Comparison of ENCODE assay signal across 27 cellular contexts in the genomic region with DNA sequence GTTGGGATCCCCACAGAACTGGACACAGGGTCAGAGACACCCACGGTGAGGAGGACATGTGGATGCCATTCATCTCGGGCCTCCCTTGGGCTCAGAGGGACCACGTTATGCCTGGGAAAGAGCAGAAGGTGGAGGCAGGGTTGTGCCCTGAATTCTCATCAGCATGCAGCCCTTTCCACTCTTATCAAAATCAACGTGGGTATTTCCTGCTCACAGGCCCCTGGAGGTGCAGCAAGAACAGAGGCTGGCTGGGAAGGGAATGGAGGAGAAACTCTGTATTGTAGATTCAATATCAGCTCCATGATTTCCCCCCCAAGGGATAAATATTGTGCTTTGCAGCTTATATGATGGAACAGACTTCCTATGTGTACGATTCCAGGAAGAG.
DNase-seq lines count a peak whose midpoint lies in the region; ATAC-seq, FAIRE-seq and TF ChIP-seq lines count a peak whose summit lies in the region.
"Had no signal": no experiment of that assay in that cellular context is flagged by ENCODE, and none has a peak within 500 bp of the region (broad histone marks: within the 10 kb centered on the region; RNA-seq: fewer than 3 reads in every experiment).

No MANE protein-coding gene starts in this region.

- peak overlapping the region; percentile 37 for H3K4me2 ChIP-seq in hepatocyte
- H3K4me2 ChIP-seq: BLaER1 had no signal

- peaks cover 28% of the 10 kb centered on the region for H3K4me1 Mint-ChIP-seq in activated naive CD8-positive, alpha-beta T cell treated with anti-CD3 and anti-CD28 coated beads, Interleukin-2, amount 50 U/mL, for 24 hours
- peaks cover 4% of the 10 kb centered on the region for H3K4me1 Mint-ChIP-seq in activated naive CD8-positive, alpha-beta T cell treated with anti-CD3 and anti-CD28 coated beads for 36 hours
- H3K4me1 Mint-ChIP-seq in activated T-cell treated with anti-CD3 and anti-CD28 coated beads, Interleukin-2, amount 50 U/mL, for 4 hours (ENCODE audit: low read depth), result peaks cover 2% of the 10 kb centered on the region

- TF ChIP-seq CTCF in hepatocyte (IDR thresholded peaks at IDR 0.05; ENCODE audit: poor library complexity) (no peak), pancreas (IDR thresholded peaks at IDR 0.05) (no peak), upper lobe of right lung (IDR thresholded peaks at IDR 0.05) (no peak)

- peaks cover 87% of the 10 kb centered on the region for H3K79me2 ChIP-seq in hepatocyte

- H3K4me1 ChIP-seq in hepatocyte (ENCODE audit: insufficient read depth) (peaks cover 24% of the 10 kb centered on the region), pancreas (peaks cover 0 to 20% (median 10%) of the 10 kb centered on the region in 3 donors), upper lobe of right lung (peaks cover 26% of the 10 kb centered on the region)
- H3K4me1 ChIP-seq: SJCRH30 had no signal

- H3K9me3 Mint-ChIP-seq in activated naive CD8-positive, alpha-beta T cell treated with anti-CD3 and anti-CD28 coated beads, Interleukin-2, amount 50 U/mL, for 24 hours, result no peaks in the 10 kb centered on the region
- H3K9me3 Mint-ChIP-seq in activated naive CD8-positive, alpha-beta T cell treated with anti-CD3 and anti-CD28 coated beads for 36 hours, result no peaks in the 10 kb centered on the region
- H3K9me3 Mint-ChIP-seq in activated T-cell treated with anti-CD3 and anti-CD28 coated beads, Interleukin-2, amount 50 U/mL, for 4 hours, result no peaks in the 10 kb centered on the region
- H3K9me3 Mint-ChIP-seq: activated CD4-positive, alpha-beta memory T cell treated with anti-CD3 and anti-CD28 coated beads for 36 hours had no signal

- H3K36me3 Mint-ChIP-seq in activated naive CD8-positive, alpha-beta T cell treated with anti-CD3 and anti-CD28 coated beads, Interleukin-2, amount 50 U/mL, for 24 hours (ENCODE audit: low read depth), result peaks cover 2% of the 10 kb centered on the region
- H3K36me3 Mint-ChIP-seq in activated naive CD8-positive, alpha-beta T cell treated with anti-CD3 and anti-CD28 coated beads for 36 hours, result no peaks in the 10 kb centered on the region
- no peaks in the 10 kb centered on the region for H3K36me3 Mint-ChIP-seq in activated T-cell treated with anti-CD3 and anti-CD28 coated beads, Interleukin-2, amount 50 U/mL, for 4 hours (ENCODE audit: insufficient read depth)
- H3K36me3 Mint-ChIP-seq: activated CD4-positive, alpha-beta memory T cell treated with anti-CD3 and anti-CD28 coated beads for 36 hours had no signal

- intact Hi-C loops in pancreas (cut with DNase I), result no loop called here
- intact Hi-C loops in upper lobe of right lung (cut with DNase I), result no loop called here

- no peaks in the 10 kb centered on the region for H3K27me3 ChIP-seq in hepatocyte
- no peaks in the 10 kb centered on the region for H3K27me3 ChIP-seq in pancreas
- H3K27me3 ChIP-seq in upper lobe of right lung, result no peaks in the 10 kb centered on the region
- H3K27me3 ChIP-seq: ascending aorta, BLaER1, SJCRH30, thyroid gland had no signal

- H3K9me3 ChIP-seq in hepatocyte (ENCODE audit: low read depth) (no peaks in the 10 kb centered on the region), pancreas (no peaks in the 10 kb centered on the region), upper lobe of right lung (no peaks in the 10 kb centered on the region)
- H3K9me3 ChIP-seq: ascending aorta, BLaER1, heart right ventricle, lower lobe of right lung, psoas muscle, SJCRH30, thyroid gland had no signal

- 46% methylated on average over 5 of the region's 5 CpGs for WGBS in hepatocyte (ENCODE audit: low lambda C conversion rate, missing lambda C conversion rate)
- WGBS in pancreas, 2 donors, result 33 to 37% methylated on average over 5 of the region's 5 CpGs

- peak overlapping the region; percentile 67 for H3K27ac ChIP-seq in hepatocyte
- peak overlapping the region in 2 of 4 donors; percentile 44 to 63 for H3K27ac ChIP-seq in pancreas
- peak overlapping the region; percentile 40 for H3K27ac ChIP-seq in upper lobe of right lung
- H3K27ac ChIP-seq: ascending aorta, BLaER1, lower lobe of right lung, psoas muscle, SJCRH30 had no signal

- no peak overlapping the region for H3K4me3 ChIP-seq in hepatocyte
- no peak overlapping the region for H3K4me3 ChIP-seq in pancreas
- no peak overlapping the region for H3K4me3 ChIP-seq in upper lobe of right lung
- H3K4me3 ChIP-seq: ascending aorta, BLaER1, heart right ventricle, lower lobe of right lung, psoas muscle, SJCRH30, thyroid gland had no signal

- H4K20me1 ChIP-seq in hepatocyte (ENCODE audit: insufficient read depth, poor library complexity, severe bottlenecking), result peaks cover 5% of the 10 kb centered on the region
- H4K20me1 ChIP-seq: BLaER1 had no signal

- peaks cover 20% of the 10 kb centered on the region for H3K27me3 Mint-ChIP-seq in activated naive CD8-positive, alpha-beta T cell treated with anti-CD3 and anti-CD28 coated beads, Interleukin-2, amount 50 U/mL, for 24 hours
- H3K27me3 Mint-ChIP-seq in activated naive CD8-positive, alpha-beta T cell treated with anti-CD3 and anti-CD28 coated beads for 36 hours, result peaks cover 24% of the 10 kb centered on the region
- H3K27me3 Mint-ChIP-seq in activated T-cell treated with anti-CD3 and anti-CD28 coated beads, Interleukin-2, amount 50 U/mL, for 4 hours (ENCODE audit: low read depth), result no peaks in the 10 kb centered on the region
- H3K27me3 Mint-ChIP-seq: T-helper 17 cell had no signal

- FAIRE-seq in pancreas (lab: Jason Lieb, UNC), result no peak
- FAIRE-seq: A204.1, D721Med had no signal

- peak; percentile 21 for ATAC-seq in activated naive CD8-positive, alpha-beta T cell treated with anti-CD3 and anti-CD28 coated beads, Interleukin-2, amount 50 U/mL, for 24 hours
- peak; percentile 42 to 75 (median 62) for ATAC-seq in pancreas
- no peak for ATAC-seq in upper lobe of right lung
- no peak for ATAC-seq in activated T-cell treated with anti-CD3 and anti-CD28 coated beads, Interleukin-2, amount 50 U/mL, for 4 hours
- no peak for ATAC-seq in HG03159 (IDR thresholded peaks at IDR 0.05; ENCODE audit: unreplicated experiment)
- ATAC-seq: naive thymus-derived CD4-positive, alpha-beta T cell; PC-3; T-helper 17 cell had no signal

- H3K9me2 ChIP-seq in hepatocyte (replicated peaks; ENCODE audit: insufficient read depth), result no peaks in the 10 kb centered on the region

- no peak overlapping the region for H2AFZ ChIP-seq in hepatocyte

- DNase-seq in activated naive CD8-positive, alpha-beta T cell treated with anti-CD3 and anti-CD28 coated beads, Interleukin-2, amount 50 U/mL, for 24 hours, result no peak
- DNase-seq in activated naive CD8-positive, alpha-beta T cell treated with anti-CD3 and anti-CD28 coated beads for 36 hours, result no peak
- no peak for DNase-seq in hepatocyte (ENCODE audit: low spot score)
- no peak for DNase-seq in pancreas
- no peak for DNase-seq in upper lobe of right lung
- DNase-seq in SK-N-DZ (ENCODE audit: low spot score), result no peak
- no peak for DNase-seq in activated T-cell treated with anti-CD3 and anti-CD28 coated beads, Interleukin-2, amount 50 U/mL, for 4 hours
- DNase-seq: activated CD4-positive, alpha-beta memory T cell treated with anti-CD3 and anti-CD28 coated beads for 36 hours; activated naive CD4-positive, alpha-beta T cell treated with Interleukin-2 at 50 U/mL for 16 hours; activated T-cell treated with anti-CD3 and anti-CD28 coated beads for 4 hours; lower lobe of right lung; MM.1S; naive thymus-derived CD4-positive, alpha-beta T cell; NCI-H1694; NCI-H2227 treated with DMSO at 0.1 percent for 48 hours; NCI-H82; PC-3; psoas muscle; SJCRH30; T-helper 17 cell; thyroid gland had no signal

- no peaks in the 10 kb centered on the region for H3K36me3 ChIP-seq in hepatocyte (replicated peaks; ENCODE audit: insufficient read depth, low read depth)
- no peaks in the 10 kb centered on the region for H3K36me3 ChIP-seq in pancreas
- no peaks in the 10 kb centered on the region for H3K36me3 ChIP-seq in upper lobe of right lung
- H3K36me3 ChIP-seq: ascending aorta, BLaER1, heart right ventricle, lower lobe of right lung, SJCRH30, thyroid gland had no signal

- H3K4me3 Mint-ChIP-seq in activated naive CD8-positive, alpha-beta T cell treated with anti-CD3 and anti-CD28 coated beads, Interleukin-2, amount 50 U/mL, for 24 hours, result no peak overlapping the region
- no peak overlapping the region for H3K4me3 Mint-ChIP-seq in activated naive CD8-positive, alpha-beta T cell treated with anti-CD3 and anti-CD28 coated beads for 36 hours
- H3K4me3 Mint-ChIP-seq in activated T-cell treated with anti-CD3 and anti-CD28 coated beads, Interleukin-2, amount 50 U/mL, for 4 hours, result no peak overlapping the region
- H3K4me3 Mint-ChIP-seq: activated CD4-positive, alpha-beta memory T cell treated with anti-CD3 and anti-CD28 coated beads for 36 hours; naive thymus-derived CD4-positive, alpha-beta T cell; T-helper 17 cell had no signal

- H3K27ac Mint-ChIP-seq in activated naive CD8-positive, alpha-beta T cell treated with anti-CD3 and anti-CD28 coated beads, Interleukin-2, amount 50 U/mL, for 24 hours, result no peak overlapping the region
- no peak overlapping the region for H3K27ac Mint-ChIP-seq in activated naive CD8-positive, alpha-beta T cell treated with anti-CD3 and anti-CD28 coated beads for 36 hours
- H3K27ac Mint-ChIP-seq: activated CD4-positive, alpha-beta memory T cell treated with anti-CD3 and anti-CD28 coated beads for 36 hours; naive thymus-derived CD4-positive, alpha-beta T cell; T-helper 17 cell had no signal

Comparison
In these comparisons a context has a peak if more than half of its experiments do, and no peak if none do; other contexts are left out.
1. ATAC-seq: peak in activated naive CD8-positive, alpha-beta T cell treated with anti-CD3 and anti-CD28 coated beads, Interleukin-2, amount 50 U/mL, for 24 hours (single experiment) and pancreas (4 of 4); none in upper lobe of right lung (single experiment), activated T-cell treated with anti-CD3 and anti-CD28 coated beads, Interleukin-2, amount 50 U/mL, for 4 hours (0 of 2) and HG03159 (single experiment).